Comparison of ENCODE assay signal across 2 cellular contexts in genomic region chr1:196312739-196313138, GRCh38.
TF ChIP-seq lines count a peak whose summit lies in the region.

No MANE protein-coding gene starts in this region.

TF ChIP-seq in GM23338, 12 proteins besides CTCF, POLR2A, EP300 and RAD21 (continued from another document):
- TF ChIP-seq ZNF462 (CRISPR knock-in tag; IDR thresholded peaks at IDR 0.05), result no peak
- TF ChIP-seq ZNF114 (CRISPR knock-in tag; IDR thresholded peaks at IDR 0.05), result no peak
- TF ChIP-seq NANOG (IDR thresholded peaks at IDR 0.05; ENCODE audit: borderline replicate concordance), result no peak
- TF ChIP-seq EZH2phosphoT487 (IDR thresholded peaks at IDR 0.05; ENCODE audit: unreplicated experiment), result no peak
- no peak for TF ChIP-seq POLR2AphosphoS5 (IDR thresholded peaks at IDR 0.05; ENCODE audit: low read depth)
- no peak for TF ChIP-seq JUNB (IDR thresholded peaks at IDR 0.05; ENCODE audit: unreplicated experiment)
- TF ChIP-seq ZNF331 (CRISPR knock-in tag; IDR thresholded peaks at IDR 0.05; ENCODE audit: low read depth), result no peak
- TF ChIP-seq ETS1 (IDR thresholded peaks at IDR 0.05), result no peak
- no peak for TF ChIP-seq CREB1 (CRISPR knock-in tag; IDR thresholded peaks at IDR 0.05; ENCODE audit: low read depth)
- TF ChIP-seq EZH2 (IDR thresholded peaks at IDR 0.05; ENCODE audit: low read depth, unreplicated experiment), result no peak

TF ChIP-seq in WTC11, 78 proteins besides CTCF, POLR2A, EP300 and RAD21 (continued from another document):
- TF ChIP-seq USF2 (CRISPR knock-in tag; IDR thresholded peaks at IDR 0.05) (no peak), FOXJ3 (CRISPR knock-in tag; IDR thresholded peaks at IDR 0.05; ENCODE audit: borderline replicate concordance) (no peak), OVOL2 (CRISPR knock-in tag; IDR thresholded peaks at IDR 0.05; ENCODE audit: borderline replicate concordance) (no peak), NFATC4 (CRISPR knock-in tag; IDR thresholded peaks at IDR 0.05) (no peak), CREM (CRISPR knock-in tag; IDR thresholded peaks at IDR 0.05) (no peak), ZNF263 (CRISPR knock-in tag; IDR thresholded peaks at IDR 0.05; ENCODE audit: low read depth) (no peak), GRHL2 (CRISPR knock-in tag; IDR thresholded peaks at IDR 0.05; ENCODE audit: insufficient replicate concordance, severe bottlenecking) (no peak), PRRX2 (CRISPR knock-in tag; IDR thresholded peaks at IDR 0.05) (no peak), MLX (CRISPR knock-in tag; IDR thresholded peaks at IDR 0.05) (no peak), ZNF281 (CRISPR knock-in tag; IDR thresholded peaks at IDR 0.05) (no peak), NFYB (CRISPR knock-in tag; conservative IDR thresholded peaks at IDR 0.05; ENCODE audit: low read depth) (no peak)
